2 cellular contexts compared by ENCODE assay signal in genomic region chr4:123937612-123938011, GRCh38.
TF ChIP-seq lines count a peak whose summit lies in the region.

No MANE protein-coding gene starts in this region.

TF ChIP-seq in SK-N-SH, 30 proteins besides CTCF, POLR2A, EP300 and RAD21 (continued from another document):
- TF ChIP-seq REST (IDR thresholded peaks at IDR 0.05; ENCODE audit: low read depth, low read length): no peak

TF ChIP-seq in SK-N-SH treated with all-trans-retinoic acid at 6 μM for 48 hours, 23 proteins besides CTCF, POLR2A, EP300 and RAD21 (continued from another document):
- TF ChIP-seq BACH2 (CRISPR knock-in tag; IDR thresholded peaks at IDR 0.05; ENCODE audit: borderline replicate concordance) (no peak), ESRRG (CRISPR knock-in tag; IDR thresholded peaks at IDR 0.05) (no peak), GLIS3 (CRISPR knock-in tag; IDR thresholded peaks at IDR 0.05) (no peak), ZNF8 (CRISPR knock-in tag; IDR thresholded peaks at IDR 0.05) (no peak), CSRNP3 (CRISPR knock-in tag; IDR thresholded peaks at IDR 0.05) (no peak), ISL1 (CRISPR knock-in tag; IDR thresholded peaks at IDR 0.05) (no peak), TSHZ2 (CRISPR knock-in tag; IDR thresholded peaks at IDR 0.05) (no peak)
